6 cellular contexts compared by ENCODE assay signal in genomic region chr11:67630943-67631331, GRCh38. TPM values are rescaled to one million over a fixed set of nuclear protein-coding genes. Genes with fewer than 3 reads are reported as not detected.
DNase-seq lines count a peak whose midpoint lies in the region; ATAC-seq and TF ChIP-seq lines count a peak whose summit lies in the region.

No MANE protein-coding gene starts in this region.

- TF ChIP-seq CTCF in BJ (IDR thresholded peaks at IDR 0.05; ENCODE audit: insufficient read depth, low read depth, low read length) (no peak), activated B cell treated with CpG ODN at 0.5 μM for 24 hours (IDR thresholded peaks at IDR 0.05) (no peak), right lobe of liver (IDR thresholded peaks at IDR 0.05) (no peak)

- H3K36me3 Mint-ChIP-seq in activated B cell treated with CpG ODN at 0.5 μM for 24 hours (ENCODE audit: low read depth): peaks cover 1% of the 10 kb centered on the region

- H3K9me3 Mint-ChIP-seq in activated B cell treated with CpG ODN at 0.5 μM for 24 hours: no peaks in the 10 kb centered on the region

- ATAC-seq in activated B cell treated with CpG ODN at 0.5 μM for 24 hours (ENCODE audit: low read depth): no peak
- no peak for ATAC-seq in right lobe of liver

- CTCF ChIA-PET in BJ (lab: Yijun Ruan, JAX): interaction anchor here (1.0 to 7.2 kb wide), 6 partner anchors 8 to 47 kb away, joined by 3 to 88 read pairs (median 28); partner anchors contain the start of genes ACY3 and TBX10
- CTCF ChIA-PET in activated B cell treated with CpG ODN at 0.5 μM for 24 hours (lab: Charles Lee): interaction anchor here (2.0 to 4.7 kb wide), 4 partner anchors 16 to 58 kb away, joined by 16 to 43 read pairs (median 27); no protein-coding TSS in a partner anchor

- H3K4me1 Mint-ChIP-seq in activated B cell treated with CpG ODN at 0.5 μM for 24 hours: peaks cover 13% of the 10 kb centered on the region

- no peak for DNase-seq in BJ (ENCODE audit: low read depth)
- DNase-seq in activated B cell treated with CpG ODN at 0.5 μM for 24 hours: no peak
- DNase-seq in right lobe of liver: no peak
- DNase-seq in NCI-H510A (lab: John Stamatoyannopoulos, UW): no peak
- DNase-seq in HK-2 (ENCODE audit: unreplicated experiment): no peak
- no peak for DNase-seq in NOMO-1 treated with DMSO at 0.1 percent for 48 hours (lab: John Stamatoyannopoulos, UW; ENCODE audit: unreplicated experiment)

- no peaks in the 10 kb centered on the region for H3K27me3 ChIP-seq in BJ (ENCODE audit: control insufficient read depth, insufficient read depth, low read length)
- no peaks in the 10 kb centered on the region for H3K27me3 ChIP-seq in right lobe of liver

- TF ChIP-seq POLR2A in right lobe of liver (IDR thresholded peaks at IDR 0.05): no peak

- peaks cover 0 to 31% (median 15%) of the 10 kb centered on the region in 4 donors for H3K4me1 ChIP-seq in right lobe of liver

- peak overlapping the region; percentile 80 for H3K4me3 ChIP-seq in BJ (ENCODE audit: low read depth, low read length)
- peak overlapping the region; percentile 45 to 63 (median 53) for H3K4me3 ChIP-seq in right lobe of liver

- H3K36me3 ChIP-seq in BJ (ENCODE audit: control insufficient read depth, insufficient read depth, low read length) (no peaks in the 10 kb centered on the region), right lobe of liver (no peaks in the 10 kb centered on the region)

- no peaks in the 10 kb centered on the region for H3K27me3 Mint-ChIP-seq in activated B cell treated with CpG ODN at 0.5 μM for 24 hours

- no peaks in the 10 kb centered on the region for H3K9me3 ChIP-seq in right lobe of liver

- 12% methylated on average over 7 of the region's 16 CpGs for WGBS in right lobe of liver (ENCODE audit: insufficient coverage, low coverage, low lambda C conversion rate, missing lambda C conversion rate)

- POLR2A ChIA-PET in BJ (lab: Charles Lee): no interaction called here
- POLR2A ChIA-PET in activated B cell treated with CpG ODN at 0.5 μM for 24 hours (lab: Charles Lee): interaction anchor here (1.0 to 4.3 kb wide), 9 partner anchors 16 to 277 kb away, joined by 3 to 58 read pairs (median 3); partner anchors contain the start of genes ACY3, CDK2AP2, GSTP1 and PITPNM1

- H3K27ac Mint-ChIP-seq in activated B cell treated with CpG ODN at 0.5 μM for 24 hours: peak overlapping the region; percentile 74

- intact Hi-C loops in activated B cell treated with CpG ODN at 0.5 μM for 24 hours (cut with micrococcal nuclease) (loop anchor here (1.0 to 5.0 kb wide), 5 partner anchors 9 to 279 kb away; partner anchors contain the start of genes POLD4, PPP1CA and TBC1D10C), right lobe of liver (cut with DNase I) (no loop called here)

- H3K4me3 Mint-ChIP-seq in activated B cell treated with CpG ODN at 0.5 μM for 24 hours: peak overlapping the region; percentile 87

- H3K27ac ChIP-seq in right lobe of liver: peak overlapping the region; percentile 71 to 79 (median 76)

RNA-seq across cellular contexts. Expression of gene NUDT8, which starts 1.2 kb away (rescaled TPM):
- polyA plus RNA-seq in BJ (2011; rRNA removed): 1.3 and 1.7 TPM in 2 replicates
- polyA minus RNA-seq in BJ (2011; rRNA and poly(A)+ RNA removed): 0.81 and 1.2 TPM in 2 replicates
- 5.3 and 6.1 TPM in 2 replicates for total RNA-seq in activated B cell treated with CpG ODN at 0.5 μM for 24 hours
- total RNA-seq in right lobe of liver: 10 to 100 TPM; 12.7 to 31.4 (median 18.3) TPM

RNA-seq across cellular contexts. Expression of gene TBX10, which starts 8.6 kb away (rescaled TPM):
- polyA plus RNA-seq in BJ (2011; rRNA removed): not detected in 2 replicates
- not detected in 2 replicates for polyA minus RNA-seq in BJ (2011; rRNA and poly(A)+ RNA removed)
- not detected in 2 replicates for total RNA-seq in activated B cell treated with CpG ODN at 0.5 μM for 24 hours
- total RNA-seq in right lobe of liver: under 1 TPM in 5 of 6 experiments, not detected in 1; 0.24 to 0.49 (median 0.34) TPM

RNA-seq across cellular contexts. Expression of gene ACY3, which starts 19.6 kb away (rescaled TPM):
- not detected in 2 replicates for polyA plus RNA-seq in BJ (2011; rRNA removed)
- polyA minus RNA-seq in BJ (2011; rRNA and poly(A)+ RNA removed): not detected in 2 replicates
- total RNA-seq in activated B cell treated with CpG ODN at 0.5 μM for 24 hours: not detected in 2 replicates
- 10 to 100 TPM in 4 of 6 experiments, 1 to 10 TPM in 2; 6.8 to 17.9 (median 12.4) TPM for total RNA-seq in right lobe of liver

RNA-seq across cellular contexts. Expression of gene NDUFV1, which starts 24.2 kb away (rescaled TPM):
- 97.9 and 149 TPM in 2 replicates for polyA plus RNA-seq in BJ (2011; rRNA removed)
- polyA minus RNA-seq in BJ (2011; rRNA and poly(A)+ RNA removed): 61.7 and 65.1 TPM in 2 replicates
- total RNA-seq in activated B cell treated with CpG ODN at 0.5 μM for 24 hours: 207 and 221 TPM in 2 replicates
- 100 to 1,000 TPM; 151 to 214 (median 163) TPM for total RNA-seq in right lobe of liver

RNA-seq across cellular contexts. Expression of gene ALDH3B2, which starts 43.5 kb away (rescaled TPM):
- not detected in 2 replicates for polyA plus RNA-seq in BJ (2011; rRNA removed)
- not detected in 2 replicates for polyA minus RNA-seq in BJ (2011; rRNA and poly(A)+ RNA removed)
- total RNA-seq in activated B cell treated with CpG ODN at 0.5 μM for 24 hours (not detected in 2 replicates), right lobe of liver (not detected)
